Comparison of ENCODE assay signal across 1 cellular context in genomic region chr2:203812294-203813221, GRCh38.
TF ChIP-seq lines count a peak whose summit lies in the region.

No MANE protein-coding gene starts in this region.

TF ChIP-seq in HepG2, 621 proteins besides CTCF, POLR2A, EP300 and RAD21 (continued from another document and continues in another):
- TF ChIP-seq NCOR1 (IDR thresholded peaks at IDR 0.05; ENCODE audit: borderline replicate concordance, low read length) (peak; percentile 70; the same call in 1 of the 2 replicates), ZNF331 (CRISPR knock-in tag; IDR thresholded peaks at IDR 0.05) (peak; percentile 51; the same call in 1 of the 2 replicates), BRCA1 (CRISPR knock-in tag; IDR thresholded peaks at IDR 0.05) (no peak), ZNF343 (CRISPR knock-in tag; IDR thresholded peaks at IDR 0.05) (peak; percentile 21; the same call in 1 of the 2 replicates), ZNF766 (CRISPR knock-in tag; IDR thresholded peaks at IDR 0.05; ENCODE audit: borderline replicate concordance) (no peak), SMAD3 (CRISPR knock-in tag; IDR thresholded peaks at IDR 0.05) (no peak; the same call in 1 of the 2 replicates), ZNF367 (CRISPR knock-in tag; IDR thresholded peaks at IDR 0.05; ENCODE audit: borderline replicate concordance) (peak; percentile 42; the same call in 1 of the 2 replicates), POLR2AphosphoS5 (IDR thresholded peaks at IDR 0.05; ENCODE audit: low read depth, low read length) (peak; percentile 68), ZNF121 (CRISPR knock-in tag; IDR thresholded peaks at IDR 0.05) (peak; percentile 73), RXRB (CRISPR knock-in tag; IDR thresholded peaks at IDR 0.05; ENCODE audit: borderline replicate concordance) (peak; percentile 88), AKAP8 (CRISPR knock-in tag; IDR thresholded peaks at IDR 0.05) (0 out of 2 replicates have a peak, but pooled peaks have one; percentile 48), ZNF883 (CRISPR knock-in tag; IDR thresholded peaks at IDR 0.05; ENCODE audit: not compliant biosample characterization) (peak; percentile 50), ZFP36L1 (CRISPR knock-in tag; IDR thresholded peaks at IDR 0.05) (0 out of 2 replicates have a peak, but pooled peaks have one; percentile 59), ZNF629 (CRISPR knock-in tag; conservative IDR thresholded peaks at IDR 0.05) (peak; percentile 34; the same call in 1 of the 2 replicates), YEATS4 (CRISPR knock-in tag; IDR thresholded peaks at IDR 0.05; ENCODE audit: borderline replicate concordance) (peak; percentile 55; the same call in 1 of the 2 replicates), ZBTB37 (CRISPR knock-in tag; IDR thresholded peaks at IDR 0.05) (peak; percentile 85), FOXK2 (IDR thresholded peaks at IDR 0.05) (no peak), ZSCAN9 (CRISPR knock-in tag; IDR thresholded peaks at IDR 0.05; ENCODE audit: borderline replicate concordance) (0 out of 2 replicates have a peak, but pooled peaks have one; percentile 87), PAF1 (CRISPR knock-in tag; IDR thresholded peaks at IDR 0.05) (no peak), MAX (IDR thresholded peaks at IDR 0.05) (peak; percentile 18; the same call in 1 of the 2 replicates), PBX3 (CRISPR knock-in tag; IDR thresholded peaks at IDR 0.05; ENCODE audit: borderline replicate concordance) (no peak), MED1 (CRISPR knock-in tag; IDR thresholded peaks at IDR 0.05) (peak; percentile 89), ZHX1 (CRISPR knock-in tag; IDR thresholded peaks at IDR 0.05; ENCODE audit: low read depth) (0 out of 2 replicates have a peak, but pooled peaks have one; percentile 24), HNRNPUL1 (IDR thresholded peaks at IDR 0.05; ENCODE audit: low read depth, low read length) (0 out of 2 replicates have a peak, but pooled peaks have one; percentile 61), ZSCAN5A (CRISPR knock-in tag; IDR thresholded peaks at IDR 0.05; ENCODE audit: borderline replicate concordance) (peak; percentile 19; the same call in 1 of the 2 replicates), NR2F6 (IDR thresholded peaks at IDR 0.05) (peak; percentile 55; the same call in 1 of the 2 replicates), NR2F6 (CRISPR knock-in tag; IDR thresholded peaks at IDR 0.05) (peak; percentile 76; the same call in 1 of the 2 replicates), AHR (CRISPR knock-in tag; IDR thresholded peaks at IDR 0.05) (no peak), ZBTB20 (CRISPR knock-in tag; IDR thresholded peaks at IDR 0.05; ENCODE audit: borderline replicate concordance, low read depth) (peak; percentile 78; the same call in 1 of the 2 replicates)
- TF ChIP-seq, protein P1, sequence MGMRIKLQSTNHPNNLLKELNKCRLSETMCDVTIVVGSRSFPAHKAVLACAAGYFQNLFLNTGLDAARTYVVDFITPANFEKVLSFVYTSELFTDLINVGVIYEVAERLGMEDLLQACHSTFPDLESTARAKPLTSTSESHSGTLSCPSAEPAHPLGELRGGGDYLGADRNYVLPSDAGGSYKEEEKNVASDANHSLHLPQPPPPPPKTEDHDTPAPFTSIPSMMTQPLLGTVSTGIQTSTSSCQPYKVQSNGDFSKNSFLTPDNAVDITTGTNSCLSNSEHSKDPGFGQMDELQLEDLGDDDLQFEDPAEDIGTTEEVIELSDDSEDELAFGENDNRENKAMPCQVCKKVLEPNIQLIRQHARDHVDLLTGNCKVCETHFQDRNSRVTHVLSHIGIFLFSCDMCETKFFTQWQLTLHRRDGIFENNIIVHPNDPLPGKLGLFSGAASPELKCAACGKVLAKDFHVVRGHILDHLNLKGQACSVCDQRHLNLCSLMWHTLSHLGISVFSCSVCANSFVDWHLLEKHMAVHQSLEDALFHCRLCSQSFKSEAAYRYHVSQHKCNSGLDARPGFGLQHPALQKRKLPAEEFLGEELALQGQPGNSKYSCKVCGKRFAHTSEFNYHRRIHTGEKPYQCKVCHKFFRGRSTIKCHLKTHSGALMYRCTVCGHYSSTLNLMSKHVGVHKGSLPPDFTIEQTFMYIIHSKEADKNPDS (CRISPR knock-in tag; IDR thresholded peaks at IDR 0.05) = peak; percentile 52; the same call in 1 of the 2 replicates
- TF ChIP-seq, protein P2, sequence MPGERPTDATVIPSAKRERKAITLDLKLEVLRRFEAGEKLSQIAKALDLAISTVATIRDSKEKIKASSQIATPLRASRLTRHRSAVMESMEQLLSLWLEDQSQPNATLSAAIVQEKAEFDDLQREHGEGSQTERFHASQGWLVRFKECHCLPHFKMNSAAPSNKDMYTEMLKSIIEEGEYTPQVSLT (CRISPR knock-in tag; IDR thresholded peaks at IDR 0.05; ENCODE audit: borderline replicate concordance, low read depth) = no peak
- TF ChIP-seq, protein P3, sequence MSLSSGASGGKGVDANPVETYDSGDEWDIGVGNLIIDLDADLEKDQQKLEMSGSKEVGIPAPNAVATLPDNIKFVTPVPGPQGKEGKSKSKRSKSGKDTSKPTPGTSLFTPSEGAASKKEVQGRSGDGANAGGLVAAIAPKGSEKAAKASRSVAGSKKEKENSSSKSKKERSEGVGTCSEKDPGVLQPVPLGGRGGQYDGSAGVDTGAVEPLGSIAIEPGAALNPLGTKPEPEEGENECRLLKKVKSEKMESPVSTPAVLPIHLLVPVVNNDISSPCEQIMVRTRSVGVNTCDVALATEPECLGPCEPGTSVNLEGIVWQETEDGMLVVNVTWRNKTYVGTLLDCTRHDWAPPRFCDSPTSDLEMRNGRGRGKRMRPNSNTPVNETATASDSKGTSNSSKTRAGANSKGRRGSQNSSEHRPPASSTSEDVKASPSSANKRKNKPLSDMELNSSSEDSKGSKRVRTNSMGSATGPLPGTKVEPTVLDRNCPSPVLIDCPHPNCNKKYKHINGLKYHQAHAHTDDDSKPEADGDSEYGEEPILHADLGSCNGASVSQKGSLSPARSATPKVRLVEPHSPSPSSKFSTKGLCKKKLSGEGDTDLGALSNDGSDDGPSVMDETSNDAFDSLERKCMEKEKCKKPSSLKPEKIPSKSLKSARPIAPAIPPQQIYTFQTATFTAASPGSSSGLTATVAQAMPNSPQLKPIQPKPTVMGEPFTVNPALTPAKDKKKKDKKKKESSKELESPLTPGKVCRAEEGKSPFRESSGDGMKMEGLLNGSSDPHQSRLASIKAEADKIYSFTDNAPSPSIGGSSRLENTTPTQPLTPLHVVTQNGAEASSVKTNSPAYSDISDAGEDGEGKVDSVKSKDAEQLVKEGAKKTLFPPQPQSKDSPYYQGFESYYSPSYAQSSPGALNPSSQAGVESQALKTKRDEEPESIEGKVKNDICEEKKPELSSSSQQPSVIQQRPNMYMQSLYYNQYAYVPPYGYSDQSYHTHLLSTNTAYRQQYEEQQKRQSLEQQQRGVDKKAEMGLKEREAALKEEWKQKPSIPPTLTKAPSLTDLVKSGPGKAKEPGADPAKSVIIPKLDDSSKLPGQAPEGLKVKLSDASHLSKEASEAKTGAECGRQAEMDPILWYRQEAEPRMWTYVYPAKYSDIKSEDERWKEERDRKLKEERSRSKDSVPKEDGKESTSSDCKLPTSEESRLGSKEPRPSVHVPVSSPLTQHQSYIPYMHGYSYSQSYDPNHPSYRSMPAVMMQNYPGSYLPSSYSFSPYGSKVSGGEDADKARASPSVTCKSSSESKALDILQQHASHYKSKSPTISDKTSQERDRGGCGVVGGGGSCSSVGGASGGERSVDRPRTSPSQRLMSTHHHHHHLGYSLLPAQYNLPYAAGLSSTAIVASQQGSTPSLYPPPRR (CRISPR knock-in tag; IDR thresholded peaks at IDR 0.05; ENCODE audit: borderline replicate concordance) = peak; percentile 44; the same call in 1 of the 2 replicates
- TF ChIP-seq, protein P4, sequence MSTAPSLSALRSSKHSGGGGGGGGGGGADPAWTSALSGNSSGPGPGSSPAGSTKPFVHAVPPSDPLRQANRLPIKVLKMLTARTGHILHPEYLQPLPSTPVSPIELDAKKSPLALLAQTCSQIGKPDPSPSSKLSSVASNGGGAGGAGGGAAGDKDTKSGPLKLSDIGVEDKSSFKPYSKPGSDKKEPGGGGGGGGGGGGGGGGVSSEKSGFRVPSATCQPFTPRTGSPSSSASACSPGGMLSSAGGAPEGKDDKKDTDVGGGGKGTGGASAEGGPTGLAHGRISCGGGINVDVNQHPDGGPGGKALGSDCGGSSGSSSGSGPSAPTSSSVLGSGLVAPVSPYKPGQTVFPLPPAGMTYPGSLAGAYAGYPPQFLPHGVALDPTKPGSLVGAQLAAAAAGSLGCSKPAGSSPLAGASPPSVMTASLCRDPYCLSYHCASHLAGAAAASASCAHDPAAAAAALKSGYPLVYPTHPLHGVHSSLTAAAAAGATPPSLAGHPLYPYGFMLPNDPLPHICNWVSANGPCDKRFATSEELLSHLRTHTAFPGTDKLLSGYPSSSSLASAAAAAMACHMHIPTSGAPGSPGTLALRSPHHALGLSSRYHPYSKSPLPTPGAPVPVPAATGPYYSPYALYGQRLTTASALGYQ (CRISPR knock-in tag; IDR thresholded peaks at IDR 0.05) = peak; percentile 72
- TF ChIP-seq, protein P5, sequence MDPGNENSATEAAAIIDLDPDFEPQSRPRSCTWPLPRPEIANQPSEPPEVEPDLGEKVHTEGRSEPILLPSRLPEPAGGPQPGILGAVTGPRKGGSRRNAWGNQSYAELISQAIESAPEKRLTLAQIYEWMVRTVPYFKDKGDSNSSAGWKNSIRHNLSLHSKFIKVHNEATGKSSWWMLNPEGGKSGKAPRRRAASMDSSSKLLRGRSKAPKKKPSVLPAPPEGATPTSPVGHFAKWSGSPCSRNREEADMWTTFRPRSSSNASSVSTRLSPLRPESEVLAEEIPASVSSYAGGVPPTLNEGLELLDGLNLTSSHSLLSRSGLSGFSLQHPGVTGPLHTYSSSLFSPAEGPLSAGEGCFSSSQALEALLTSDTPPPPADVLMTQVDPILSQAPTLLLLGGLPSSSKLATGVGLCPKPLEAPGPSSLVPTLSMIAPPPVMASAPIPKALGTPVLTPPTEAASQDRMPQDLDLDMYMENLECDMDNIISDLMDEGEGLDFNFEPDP (CRISPR knock-in tag; conservative IDR thresholded peaks at IDR 0.05) = 0 out of 2 replicates have a peak, but pooled peaks have one; percentile 3
